ENCODE assay signal across 1 cellular context in genomic region chr4:38667005-38667771, GRCh38.
TF ChIP-seq lines count a peak whose summit lies in the region.

No MANE protein-coding gene starts in this region.

TF ChIP-seq in HepG2, 621 proteins besides CTCF, POLR2A, EP300 and RAD21 (continued from another document and continues in another):
- TF ChIP-seq ETS1 (CRISPR knock-in tag; IDR thresholded peaks at IDR 0.05), result no peak
- peak; percentile 72 for TF ChIP-seq UBTF (CRISPR knock-in tag; IDR thresholded peaks at IDR 0.05)
- TF ChIP-seq SP5 (CRISPR knock-in tag; IDR thresholded peaks at IDR 0.05; ENCODE audit: borderline replicate concordance, low read depth), result peak; percentile 83; the same call in 1 of the 2 replicates
- TF ChIP-seq MAX (IDR thresholded peaks at IDR 0.05), result peak; percentile 77
- peak in 1 of 2 experiments; percentile 73; a peak in 1 of 4 replicates for TF ChIP-seq KLF16 (CRISPR knock-in tag; IDR thresholded peaks at IDR 0.05)
- peak; percentile 69; the same call in 1 of the 2 replicates for TF ChIP-seq THRA (CRISPR knock-in tag; IDR thresholded peaks at IDR 0.05; ENCODE audit: borderline replicate concordance)
- peak; percentile 21; the same call in 1 of the 2 replicates for TF ChIP-seq ZBED4 (CRISPR knock-in tag; IDR thresholded peaks at IDR 0.05; ENCODE audit: borderline replicate concordance)
- TF ChIP-seq BRCA1 (CRISPR knock-in tag; IDR thresholded peaks at IDR 0.05), result 0 out of 2 replicates have a peak, but pooled peaks have one; percentile 58
- 0 out of 2 replicates have a peak, but pooled peaks have one; percentile 50 for TF ChIP-seq TOPORS (CRISPR knock-in tag; IDR thresholded peaks at IDR 0.05)
- TF ChIP-seq GABPA (IDR thresholded peaks at IDR 0.05; ENCODE audit: low read depth, low read length), result no peak
- peak; percentile 84 for TF ChIP-seq GABPA (CRISPR knock-in tag; IDR thresholded peaks at IDR 0.05; ENCODE audit: low read depth)
- TF ChIP-seq HNRNPL (IDR thresholded peaks at IDR 0.05; ENCODE audit: low read depth, low read length), result no peak
- TF ChIP-seq MBD4 (IDR thresholded peaks at IDR 0.05; ENCODE audit: borderline replicate concordance, low read length), result no peak
- peak; percentile 61 for TF ChIP-seq ZMYM4 (CRISPR knock-in tag; IDR thresholded peaks at IDR 0.05)
- TF ChIP-seq SOX6 (IDR thresholded peaks at IDR 0.05), result no peak
- peak; percentile 95 for TF ChIP-seq SOX6 (CRISPR knock-in tag; IDR thresholded peaks at IDR 0.05)
- 0 out of 2 replicates have a peak, but pooled peaks have one; percentile 16 for TF ChIP-seq ZBTB25 (CRISPR knock-in tag; IDR thresholded peaks at IDR 0.05)
- TF ChIP-seq ZFY (CRISPR knock-in tag; IDR thresholded peaks at IDR 0.05), result peak; percentile 49; the same call in 1 of the 2 replicates
- TF ChIP-seq ETV6 (CRISPR knock-in tag; conservative IDR thresholded peaks at IDR 0.05), result no peak
- TF ChIP-seq ZNF773 (CRISPR knock-in tag; IDR thresholded peaks at IDR 0.05; ENCODE audit: borderline replicate concordance), result no peak
- peak; percentile 75 for TF ChIP-seq RARA (CRISPR knock-in tag; IDR thresholded peaks at IDR 0.05)
- TF ChIP-seq THAP11 (CRISPR knock-in tag; IDR thresholded peaks at IDR 0.05), result peak; percentile 59; the same call in 1 of the 2 replicates
- TF ChIP-seq SMYD3 (CRISPR knock-in tag; IDR thresholded peaks at IDR 0.05), result peak; percentile 76
- TF ChIP-seq ZNF574 (CRISPR knock-in tag; IDR thresholded peaks at IDR 0.05), result peak; percentile 77
- TF ChIP-seq ZNF710 (CRISPR knock-in tag; IDR thresholded peaks at IDR 0.05; ENCODE audit: borderline replicate concordance), result peak; percentile 82; the same call in 1 of the 2 replicates
- peak; percentile 70; the same call in 1 of the 2 replicates for TF ChIP-seq RBFOX2 (IDR thresholded peaks at IDR 0.05; ENCODE audit: low read depth, low read length)
- no peak for TF ChIP-seq E2F5 (CRISPR knock-in tag; conservative IDR thresholded peaks at IDR 0.05)
- TF ChIP-seq SMAD3 (CRISPR knock-in tag; IDR thresholded peaks at IDR 0.05), result peak; percentile 77; the same call in 1 of the 2 replicates
- peak; percentile 92 for TF ChIP-seq GATAD2A (CRISPR knock-in tag; IDR thresholded peaks at IDR 0.05)
- TF ChIP-seq ZSCAN20 (CRISPR knock-in tag; IDR thresholded peaks at IDR 0.05; ENCODE audit: borderline replicate concordance), result peak; percentile 86; the same call in 1 of the 2 replicates
- peak; percentile 74; the same call in 1 of the 2 replicates for TF ChIP-seq STAT6 (CRISPR knock-in tag; IDR thresholded peaks at IDR 0.05; ENCODE audit: borderline replicate concordance)
- no peak for TF ChIP-seq CHCHD3 (CRISPR knock-in tag; IDR thresholded peaks at IDR 0.05)
- TF ChIP-seq ZNF484 (CRISPR knock-in tag; IDR thresholded peaks at IDR 0.05; ENCODE audit: borderline replicate concordance, low read depth), result no peak
- TF ChIP-seq IRF9 (CRISPR knock-in tag; IDR thresholded peaks at IDR 0.05; ENCODE audit: borderline replicate concordance), result no peak
- TF ChIP-seq MIXL1 (CRISPR knock-in tag; IDR thresholded peaks at IDR 0.05), result peak; percentile 51
- TF ChIP-seq TMF1 (CRISPR knock-in tag; IDR thresholded peaks at IDR 0.05; ENCODE audit: low read depth), result no peak
- TF ChIP-seq TARDBP (CRISPR knock-in tag; IDR thresholded peaks at IDR 0.05), result peak; percentile 75; the same call in 1 of the 2 replicates
